ENCODE assay signal across 16 cellular contexts in genomic region chr11:61315260-61315659, GRCh38. TPM values are rescaled to one million over a fixed set of nuclear protein-coding genes. Genes with fewer than 3 reads are reported as not detected.
DNase-seq lines count a peak whose midpoint lies in the region; ATAC-seq and TF ChIP-seq lines count a peak whose summit lies in the region.
"Had no signal": no experiment of that assay in that cellular context is flagged by ENCODE, and none has a peak within 500 bp of the region (broad histone marks: within the 10 kb centered on the region; RNA-seq: fewer than 3 reads in every experiment).

No MANE protein-coding gene starts in this region.

- no peaks in the 10 kb centered on the region for H3K9me3 Mint-ChIP-seq in activated T-cell treated with anti-CD3 and anti-CD28 coated beads, Interleukin-2, amount 50 U/mL, for 72 hours
- H3K9me3 Mint-ChIP-seq in CD14-positive monocyte: no peaks in the 10 kb centered on the region
- H3K9me3 Mint-ChIP-seq: CD4-positive, CD25-positive, alpha-beta regulatory T cell; H9 had no signal

- no peak overlapping the region for H3K4me3 Mint-ChIP-seq in activated T-cell treated with anti-CD3 and anti-CD28 coated beads, Interleukin-2, amount 50 U/mL, for 72 hours
- H3K4me3 Mint-ChIP-seq in CD14-positive monocyte: no peak overlapping the region
- H3K4me3 Mint-ChIP-seq: CD4-positive, CD25-positive, alpha-beta regulatory T cell; H9 had no signal

- DNase-seq in activated T-cell treated with anti-CD3 and anti-CD28 coated beads, Interleukin-2, amount 50 U/mL, for 72 hours: no peak
- DNase-seq in activated T-cell treated with anti-CD3 and anti-CD28 coated beads for 4 hours: no peak
- peak; percentile 25 for DNase-seq in M059J (ENCODE audit: low read depth)
- DNase-seq in astrocyte of the hippocampus (ENCODE audit: low read depth, low spot score): peak; percentile 10
- peak; percentile 10 for DNase-seq in kidney tubule cell (ENCODE audit: low spot score)
- DNase-seq in CD14-positive monocyte (ENCODE audit: low spot score): no peak
- DNase-seq: 8988T; AML-193; Calu3; CD4-positive, CD25-positive, alpha-beta regulatory T cell; DMS79 treated with DMSO at 0.1 percent for 48 hours; EL; GOT3; H9 had no signal

- intact Hi-C loops in CD14-positive monocyte (cut with micrococcal nuclease): no loop called here

- ATAC-seq in activated T-cell treated with anti-CD3 and anti-CD28 coated beads, Interleukin-2, amount 50 U/mL, for 72 hours (replicated peaks in 1 of 2): no peak
- ATAC-seq in HG03108 (IDR thresholded peaks at IDR 0.05; ENCODE audit: unreplicated experiment) (no peak), HG03442 (IDR thresholded peaks at IDR 0.05; ENCODE audit: unreplicated experiment) (no peak)

- TF ChIP-seq CTCF in CD14-positive monocyte (IDR thresholded peaks at IDR 0.05): no peak

- H3K36me3 Mint-ChIP-seq in activated T-cell treated with anti-CD3 and anti-CD28 coated beads, Interleukin-2, amount 50 U/mL, for 72 hours (ENCODE audit: insufficient read depth in 2 of 2): peaks cover 8 to 39% of the 10 kb centered on the region in 2 donors
- peaks cover 44 to 71% of the 10 kb centered on the region in 2 donors for H3K36me3 Mint-ChIP-seq in CD14-positive monocyte

- H3K27me3 Mint-ChIP-seq in activated T-cell treated with anti-CD3 and anti-CD28 coated beads, Interleukin-2, amount 50 U/mL, for 72 hours (ENCODE audit: low read depth): no peaks in the 10 kb centered on the region
- H3K27me3 Mint-ChIP-seq in CD14-positive monocyte (ENCODE audit: low read depth in 3 of 3): no peaks in the 10 kb centered on the region
- H3K27me3 Mint-ChIP-seq: CD4-positive, CD25-positive, alpha-beta regulatory T cell had no signal

- H3K27ac Mint-ChIP-seq in activated T-cell treated with anti-CD3 and anti-CD28 coated beads, Interleukin-2, amount 50 U/mL, for 72 hours: peak overlapping the region; percentile 35
- H3K27ac Mint-ChIP-seq in CD14-positive monocyte: peak overlapping the region in 1 of 7 donors; percentile 18
- H3K27ac Mint-ChIP-seq: H9 had no signal

- H3K4me1 Mint-ChIP-seq in activated T-cell treated with anti-CD3 and anti-CD28 coated beads, Interleukin-2, amount 50 U/mL, for 72 hours (ENCODE audit: low read depth): no peaks in the 10 kb centered on the region
- H3K4me1 Mint-ChIP-seq in CD14-positive monocyte: no peaks in the 10 kb centered on the region
- H3K4me1 Mint-ChIP-seq: CD4-positive, CD25-positive, alpha-beta regulatory T cell; H9 had no signal

RNA-seq across cellular contexts. Expression of gene DDB1, which starts 17.6 kb away (rescaled TPM):
- total RNA-seq in activated T-cell treated with anti-CD3 and anti-CD28 coated beads, Interleukin-2, amount 50 U/mL, for 72 hours: 100 to 1,000 TPM; 168 to 176 TPM
- 116 and 209 TPM in 2 replicates for total RNA-seq in M059J (2014; rRNA removed; shearing (Covaris generic))
- polyA plus RNA-seq in CD14-positive monocyte: 10 to 100 TPM; 86.6 to 97.2 TPM

RNA-seq across cellular contexts. Expression of gene TKFC, which starts 17.8 kb away (rescaled TPM):
- total RNA-seq in activated T-cell treated with anti-CD3 and anti-CD28 coated beads, Interleukin-2, amount 50 U/mL, for 72 hours: 10 to 100 TPM; 71.0 to 74.0 TPM
- total RNA-seq in M059J (2014; rRNA removed; shearing (Covaris generic)): 7.8 and 10.9 TPM in 2 replicates
- 10 to 100 TPM; 29.5 to 29.6 TPM for polyA plus RNA-seq in CD14-positive monocyte

RNA-seq across cellular contexts. Expression of gene VWCE, which starts 20.1 kb away (rescaled TPM):
- 10 to 100 TPM in 1 of 2 donors, 1 to 10 TPM in 1; 7.7 to 11.8 TPM for total RNA-seq in activated T-cell treated with anti-CD3 and anti-CD28 coated beads, Interleukin-2, amount 50 U/mL, for 72 hours
- not detected in 2 replicates for total RNA-seq in M059J (2014; rRNA removed; shearing (Covaris generic))
- under 1 TPM in 1 of 2 donors, not detected in 1; 0.05 TPM for polyA plus RNA-seq in CD14-positive monocyte
- polyA plus RNA-seq: CD4-positive, CD25-positive, alpha-beta regulatory T cell had no signal

RNA-seq across cellular contexts. Expression of gene CYB561A3, which starts 46.4 kb away (rescaled TPM):
- total RNA-seq in activated T-cell treated with anti-CD3 and anti-CD28 coated beads, Interleukin-2, amount 50 U/mL, for 72 hours: 10 to 100 TPM; 37.9 to 43.0 TPM
- 35.5 and 39.4 TPM in 2 replicates for total RNA-seq in M059J (2014; rRNA removed; shearing (Covaris generic))
- 100 to 1,000 TPM; 112 TPM for polyA plus RNA-seq in CD14-positive monocyte

RNA-seq across cellular contexts. Expression of gene TMEM138, which starts 46.9 kb away (rescaled TPM):
- total RNA-seq in activated T-cell treated with anti-CD3 and anti-CD28 coated beads, Interleukin-2, amount 50 U/mL, for 72 hours: 10 to 100 TPM; 42.0 to 45.0 TPM
- 44.4 and 67.3 TPM in 2 replicates for total RNA-seq in M059J (2014; rRNA removed; shearing (Covaris generic))
- 10 to 100 TPM; 34.5 to 50.7 TPM for polyA plus RNA-seq in CD14-positive monocyte

Comparison
In these comparisons a context has a peak if more than half of its experiments do, and no peak if none do; other contexts are left out.
1. DNase-seq: peak in M059J (single experiment), astrocyte of the hippocampus (single experiment) and kidney tubule cell (single experiment); none in activated T-cell treated with anti-CD3 and anti-CD28 coated beads, Interleukin-2, amount 50 U/mL, for 72 hours (0 of 2), activated T-cell treated with anti-CD3 and anti-CD28 coated beads for 4 hours (single experiment) and CD14-positive monocyte (single experiment).